6 cellular contexts compared by ENCODE assay signal in the genomic region with DNA sequence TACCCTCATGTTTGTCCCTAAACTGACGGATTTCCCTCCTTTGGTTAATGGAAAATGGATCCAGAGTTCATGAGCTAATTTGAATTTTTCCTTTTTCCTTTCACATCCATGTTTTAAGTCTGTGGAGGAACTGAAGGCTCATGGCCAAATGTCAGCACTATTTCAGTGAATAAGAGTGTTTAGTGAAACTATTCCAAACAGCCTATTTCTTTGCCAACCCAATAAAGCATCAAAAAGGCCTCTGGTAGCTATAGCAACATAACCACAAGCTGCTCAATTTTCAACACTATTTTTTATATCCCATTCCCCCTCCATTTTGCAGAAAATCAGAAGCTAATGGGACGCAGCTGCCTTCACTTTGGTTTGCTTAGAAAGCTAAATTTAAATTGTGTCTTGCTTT.
"Had no signal": no experiment of that assay in that cellular context is flagged by ENCODE, and none has a peak within 500 bp of the region (broad histone marks: within the 10 kb centered on the region; RNA-seq: fewer than 3 reads in every experiment).

No MANE protein-coding gene starts in this region.

- ATAC-seq: HCT116, HepG2 had no signal

- H3K36me3 ChIP-seq: HAP-1 had no signal

- FAIRE-seq: HepG2 had no signal

- H3K4me3 ChIP-seq: HAP-1 had no signal

- DNase-seq: GOT3, H7, HFFc6 had no signal

- H3K9me3 ChIP-seq: HAP-1 had no signal

- H3K4me1 ChIP-seq: HAP-1 had no signal
